In genomic region chr15:49024840-49025239, GRCh38 we compare ENCODE assay signal across 19 cellular contexts. TPM values are rescaled to one million over a fixed set of nuclear protein-coding genes. Genes with fewer than 3 reads are reported as not detected.
DNase-seq lines count a peak whose midpoint lies in the region; ATAC-seq, FAIRE-seq and TF ChIP-seq lines count a peak whose summit lies in the region.
"Had no signal": no experiment of that assay in that cellular context is flagged by ENCODE, and none has a peak within 500 bp of the region (broad histone marks: within the 10 kb centered on the region; RNA-seq: fewer than 3 reads in every experiment).

No MANE protein-coding gene starts in this region.

- ATAC-seq in GM19463 (IDR thresholded peaks at IDR 0.05; ENCODE audit: unreplicated experiment): peak; percentile 65
- ATAC-seq in HG02759 (IDR thresholded peaks at IDR 0.05; ENCODE audit: unreplicated experiment): peak; percentile 62
- peak; percentile 58 for ATAC-seq in HG03442 (IDR thresholded peaks at IDR 0.05; ENCODE audit: unreplicated experiment)
- ATAC-seq: activated naive CD4-positive, alpha-beta T cell treated with anti-CD3 and anti-CD28 coated beads, Interleukin-2, amount 50 U/mL, for 72 hours; heart left ventricle; PC-3 had no signal

- H3K4me1 ChIP-seq in prostate gland (replicated peaks): no peaks in the 10 kb centered on the region
- H3K4me1 ChIP-seq: esophagus squamous epithelium, heart left ventricle, parathyroid adenoma had no signal

- no peaks in the 10 kb centered on the region for H3K27me3 ChIP-seq in prostate gland (replicated peaks; ENCODE audit: insufficient read depth)
- H3K27me3 ChIP-seq: dorsolateral prefrontal cortex, esophagus squamous epithelium, heart left ventricle had no signal

- TF ChIP-seq CTCF in prostate gland (IDR thresholded peaks at IDR 0.05): no peak

- H3K27ac ChIP-seq in prostate gland: no peak overlapping the region
- H3K27ac ChIP-seq: esophagus squamous epithelium, heart left ventricle, parathyroid adenoma had no signal

- no peak for TF ChIP-seq POLR2A in prostate gland (IDR thresholded peaks at IDR 0.05)

- WGBS in prostate gland: 96% methylated on average over 1 of the region's 1 CpG

- peak; percentile 76 for FAIRE-seq in GM18507 (lab: Jason Lieb, UNC)
- FAIRE-seq: H1 had no signal

- no peak overlapping the region for H3K4me3 ChIP-seq in prostate gland
- H3K4me3 ChIP-seq: dorsolateral prefrontal cortex, esophagus squamous epithelium, heart left ventricle, smooth muscle cell had no signal

- no peaks in the 10 kb centered on the region for H3K9me3 ChIP-seq in prostate gland
- H3K9me3 ChIP-seq: esophagus squamous epithelium, heart left ventricle had no signal

- intact Hi-C loops in prostate gland (cut with DNase I): no loop called here

- no peak for DNase-seq in GM18507 (ENCODE audit: extremely low spot score, insufficient read length, low read depth)
- DNase-seq in activated gamma-delta T cell treated with Interleukin-2 at 50 U/mL for 16 hours: no peak
- no peak for DNase-seq in prostate gland (ENCODE audit: low spot score)
- no peak for DNase-seq in Ammon's horn (ENCODE audit: low spot score)
- DNase-seq in activated T-cell treated with anti-CD3 and anti-CD28 coated beads for 4 hours: no peak
- DNase-seq: dorsolateral prefrontal cortex, esophagus squamous epithelium, heart left ventricle, Karpas-422, NCI-H146, NCI-H446 treated with DMSO at 0.1 percent for 48 hours, PC-3 had no signal

- peaks cover 0 to 3% of the 10 kb centered on the region in 2 donors for H3K36me3 ChIP-seq in prostate gland

RNA-seq across cellular contexts. Expression of gene SECISBP2L, which starts 21.4 kb away (rescaled TPM):
- total RNA-seq in prostate gland: 10 to 100 TPM; 39.6 to 46.4 TPM
